In the genomic region with DNA sequence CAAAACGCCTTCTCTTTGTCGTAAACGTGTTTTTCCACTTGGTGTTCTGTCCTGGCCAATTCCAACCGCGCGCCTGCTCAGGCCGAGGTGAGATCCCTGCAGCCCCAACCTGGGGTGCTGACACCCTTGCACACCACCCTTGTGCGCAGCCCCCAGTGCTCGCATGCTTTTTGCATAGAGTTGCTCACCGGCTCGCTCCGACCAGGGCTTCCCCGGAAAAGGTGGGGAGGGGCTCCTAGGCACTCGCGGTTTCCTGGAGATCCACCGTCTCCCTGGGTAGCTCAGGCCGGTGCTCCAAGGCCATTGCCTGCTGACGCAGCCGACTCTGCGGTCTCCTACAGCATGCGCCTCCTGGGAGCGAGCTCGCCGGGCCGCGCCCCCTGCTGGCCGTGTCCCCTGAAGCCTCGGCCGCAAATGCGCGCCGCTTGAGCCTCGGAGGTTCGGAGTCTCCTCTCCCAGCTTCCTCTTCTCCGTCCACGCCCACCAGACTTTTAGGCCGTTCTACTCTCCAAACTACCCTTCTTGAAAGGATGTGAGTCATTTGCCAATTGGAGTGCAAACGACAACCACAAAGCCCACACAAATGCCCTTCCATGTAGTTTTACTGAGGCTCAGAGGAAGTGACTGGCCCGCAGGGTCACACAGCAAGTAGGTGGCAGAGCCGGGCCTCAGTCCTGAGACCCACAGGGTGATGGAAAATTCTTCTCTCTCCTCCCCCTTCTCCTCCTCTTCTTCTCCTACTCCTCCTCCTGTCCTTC, we compare ENCODE assay signal across 8 cellular contexts.
DNase-seq lines count a peak whose midpoint lies in the region; ATAC-seq and TF ChIP-seq lines count a peak whose summit lies in the region.

No MANE protein-coding gene starts in this region.

- TF ChIP-seq CTCF in AG09309 (IDR thresholded peaks at IDR 0.05; ENCODE audit: control insufficient read depth, insufficient read depth, low read depth, low read length, missing control alignments), result peak; percentile 96

- DNase-seq in AG09309 (ENCODE audit: low read depth) (peak; percentile 99), NCI-H446 treated with DMSO at 0.1 percent for 48 hours (lab: John Stamatoyannopoulos, UW) (peak; percentile 35), kidney tubule cell (ENCODE audit: low spot score) (peak; percentile 100)
- DNase-seq in activated CD4-positive, alpha-beta T cell treated with anti-CD3 and anti-CD28 coated beads for 24 hours (ENCODE audit: low read depth in 2 of 2), result peak; percentile 85 to 90
- peak; percentile 73 to 78 for DNase-seq in stimulated activated CD4-positive, alpha-beta T cell treated with anti-CD3 and anti-CD28 coated beads, Interleukin-1b, Interleukin-23, amount 100 ng/mL, for 1 hour (ENCODE audit: low read depth in 2 of 2)

- peak overlapping the region; percentile 30 for H3K27ac ChIP-seq in cingulate gyrus (ENCODE audit: low read depth, low read length)

- peak overlapping the region; percentile 36 for H3K4me3 ChIP-seq in AG09309 (ENCODE audit: control insufficient read depth, low read depth, low read length)

- ATAC-seq in GM18868 (IDR thresholded peaks at IDR 0.05; ENCODE audit: unreplicated experiment), result peak; percentile 83
- ATAC-seq in HG03108 (IDR thresholded peaks at IDR 0.05; ENCODE audit: unreplicated experiment), result peak; percentile 72

Comparison
In these comparisons a context has a peak if more than half of its experiments do, and no peak if none do; other contexts are left out.
1. Peak in every context shown above with its lines: DNase-seq, ATAC-seq, H3K4me3 ChIP-seq and H3K27ac ChIP-seq.
2. DNase-seq: peak in every context shown above with its lines; median percentile 100 in kidney tubule cell; 99 in AG09309; 88 in activated CD4-positive, alpha-beta T cell treated with anti-CD3 and anti-CD28 coated beads for 24 hours; 76 in stimulated activated CD4-positive, alpha-beta T cell treated with anti-CD3 and anti-CD28 coated beads, Interleukin-1b, Interleukin-23, amount 100 ng/mL, for 1 hour; 35 in NCI-H446 treated with DMSO at 0.1 percent for 48 hours.